In the genomic region with DNA sequence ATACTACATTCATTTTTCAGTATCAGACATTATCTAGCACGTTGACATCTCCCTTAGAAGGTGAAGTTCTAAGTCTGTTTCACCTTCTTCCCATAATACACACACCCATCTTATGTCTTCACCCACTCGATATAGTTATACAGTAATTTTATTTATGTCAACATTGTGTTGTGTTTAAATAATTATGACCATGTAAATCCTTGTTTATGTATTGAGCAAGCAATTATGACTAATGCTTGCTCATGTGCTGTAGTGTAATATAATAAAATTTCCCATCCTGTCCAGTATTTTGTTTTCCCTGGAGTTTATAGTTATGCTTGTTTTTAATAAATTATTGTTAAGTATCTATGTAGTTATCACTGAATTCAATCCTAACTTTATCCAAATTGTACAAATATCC, we compare ENCODE assay signal across 24 cellular contexts.
"Had no signal": no experiment of that assay in that cellular context is flagged by ENCODE, and none has a peak within 500 bp of the region (broad histone marks: within the 10 kb centered on the region; RNA-seq: fewer than 3 reads in every experiment).

No MANE protein-coding gene starts in this region.

- H3K4me1 ChIP-seq: colonic mucosa, lower lobe of right lung, sigmoid colon, spleen, upper lobe of right lung had no signal

- H3K27ac ChIP-seq: colonic mucosa, lower lobe of right lung, sigmoid colon, spleen, thoracic aorta, upper lobe of right lung had no signal

- H3K36me3 ChIP-seq: colonic mucosa, lower lobe of right lung, sigmoid colon, spleen, thoracic aorta, upper lobe of right lung had no signal

- DNase-seq: activated B cell treated with CpG ODN at 0.5 μM for 24 hours; activated CD4-positive, alpha-beta memory T cell treated with anti-CD3 and anti-CD28 coated beads, Interleukin-2, amount 10 ng/mL, durations not matched to agents 7 days and 5 days; activated CD4-positive, alpha-beta T cell treated with anti-CD3 and anti-CD28 coated beads for 48 hours; activated CD8-positive, alpha-beta memory T cell treated with anti-CD3 and anti-CD28 coated beads, Interleukin-2, amount 10 ng/mL, durations not matched to agents 7 days and 5 days; activated naive CD8-positive, alpha-beta T cell treated with anti-CD3 and anti-CD28 coated beads for 36 hours; amygdala; central memory CD4-positive, alpha-beta T cell; colonic mucosa; endodermal cell; glutamatergic neuron; hippocampal formation; islet precursor cell; lower lobe of right lung; nephron progenitor cell; nucleus accumbens; posterior cingulate gyrus; sigmoid colon; spleen; stimulated activated CD4-positive, alpha-beta T cell treated with anti-CD3 and anti-CD28 coated beads, Interleukin-4, amount 100 ng/mL, for 4 hours; T-cell; upper lobe of right lung had no signal

- H3K4me3 ChIP-seq: colonic mucosa, lower lobe of right lung, sigmoid colon, spleen, thoracic aorta, upper lobe of right lung had no signal

- H3K27me3 ChIP-seq: colonic mucosa, sigmoid colon, spleen, upper lobe of right lung had no signal

- H3K9me3 ChIP-seq: colonic mucosa, lower lobe of right lung, sigmoid colon, thoracic aorta, upper lobe of right lung had no signal

- ATAC-seq: activated CD8-positive, alpha-beta memory T cell treated with anti-CD3 and anti-CD28 coated beads, Interleukin-2, amount 10 ng/mL, durations not matched to agents 7 days and 5 days; esophagus mucosa; lower lobe of right lung; stimulated activated memory B cell treated with anti-CD40 and anti-IgM and Interleukin-4, amounts not matched to agents 10 μg/mL and 1 μg/mL and 100 μg/mL, for 72 hours; T-cell; upper lobe of right lung had no signal
